Comparison of ENCODE assay signal across 14 cellular contexts in genomic region chr3:149548729-149549065, GRCh38.
A peak's percentile ranks its signal among the peaks of the same experiment; 100 is the strongest.
DNase-seq lines count a peak whose midpoint lies in the region; ATAC-seq and TF ChIP-seq lines count a peak whose summit lies in the region.
"Had no signal": no experiment of that assay in that cellular context is flagged by ENCODE, and none has a peak within 500 bp of the region (broad histone marks: within the 10 kb centered on the region; RNA-seq: fewer than 3 reads in every experiment).

No MANE protein-coding gene starts in this region.

- DNase-seq in PC-3 (no peak), coronary artery (ENCODE audit: low spot score) (no peak), mesendoderm (no peak), NCI-H446 treated with DMSO at 0.1 percent for 48 hours (lab: John Stamatoyannopoulos, UW) (no peak), NCI-H1694 (lab: John Stamatoyannopoulos, UW) (no peak), CD14-positive monocyte (ENCODE audit: low spot score) (no peak), BE2C (no peak)
- DNase-seq: activated T-cell treated with anti-CD3 and anti-CD28 coated beads, Interleukin-2, amount 50 U/mL, for 72 hours; GF-D8; H7; stimulated activated CD4-positive, alpha-beta T cell treated with anti-CD3 and anti-CD28 coated beads, Interleukin-4, amount 100 ng/mL, for 24 hours; stimulated activated naive B cell treated with anti-CD40 and anti-IgM and Interleukin-4, amounts not matched to agents 10 μg/mL and 1 μg/mL and 100 μg/mL, for 72 hours had no signal

- H3K27ac ChIP-seq in PC-3 (ENCODE audit: low read length) (peak overlapping the region; percentile 88), coronary artery (peak overlapping the region; percentile 45 to 83), mesendoderm (ENCODE audit: low read depth, low read length) (peak overlapping the region; percentile 33), stomach smooth muscle (ENCODE audit: low read length) (peak overlapping the region; percentile 92)
- H3K27ac ChIP-seq: C4-2B had no signal

- no peak overlapping the region for H2BK120ac ChIP-seq in mesendoderm (ENCODE audit: low read depth, low read length)

- H3K9me3 ChIP-seq in PC-3 (ENCODE audit: low read length): no peaks in the 10 kb centered on the region
- H3K9me3 ChIP-seq in stomach smooth muscle (ENCODE audit: control insufficient read depth in 2 of 2, low read length in 2 of 2): no peaks in the 10 kb centered on the region
- H3K9me3 ChIP-seq in BE2C: no peaks in the 10 kb centered on the region

- POLR2A ChIA-PET in PC-3 (lab: Charles Lee; ENCODE audit: unreplicated experiment): no interaction called here

- no peaks in the 10 kb centered on the region for H3K9me2 ChIP-seq in PC-3 (replicated peaks; ENCODE audit: low read length)

- H3K79me2 ChIP-seq in PC-3 (ENCODE audit: low read length) (peaks cover 58% of the 10 kb centered on the region), mesendoderm (ENCODE audit: control insufficient read depth, insufficient read depth, low read length) (no peaks in the 10 kb centered on the region)

- no peak overlapping the region for H2BK5ac ChIP-seq in mesendoderm (ENCODE audit: low read length)

- H3K4me2 ChIP-seq in PC-3 (ENCODE audit: low read length) (peak overlapping the region; percentile 36), mesendoderm (ENCODE audit: low read length) (no peak overlapping the region)

- intact Hi-C loops in PC-3 (cut with micrococcal nuclease) (no loop called here), CD14-positive monocyte (cut with micrococcal nuclease) (no loop called here)

- no peak overlapping the region for H3K27ac Mint-ChIP-seq in CD14-positive monocyte
- H3K27ac Mint-ChIP-seq: activated T-cell treated with anti-CD3 and anti-CD28 coated beads, Interleukin-2, amount 50 U/mL, for 72 hours; stimulated activated naive B cell treated with anti-CD40 and anti-IgM and Interleukin-4, amounts not matched to agents 10 μg/mL and 1 μg/mL and 100 μg/mL, for 72 hours had no signal

- H2AK5ac ChIP-seq in mesendoderm (ENCODE audit: low read length): no peak overlapping the region

- no peak overlapping the region for H4K5ac ChIP-seq in mesendoderm (ENCODE audit: low read length)

- no CpG with 5 or more reads among the region's 4 CpGs for WGBS in mesendoderm (ENCODE audit: extremely low coverage, insufficient coverage, low lambda C conversion rate)

- H3K4ac ChIP-seq in mesendoderm (ENCODE audit: low read depth, low read length): no peak overlapping the region

- H3K27me3 ChIP-seq in PC-3 (ENCODE audit: low read length) (no peaks in the 10 kb centered on the region), mesendoderm (ENCODE audit: insufficient read depth, low read length, poor library complexity) (no peaks in the 10 kb centered on the region), stomach smooth muscle (ENCODE audit: control insufficient read depth in 1 of 2, insufficient read depth in 2 of 2, low read length in 2 of 2) (no peaks in the 10 kb centered on the region), BE2C (no peaks in the 10 kb centered on the region)

- H3F3A ChIP-seq in PC-3 (ENCODE audit: low read length, unreplicated experiment): no peaks in the 10 kb centered on the region

- H3K36me3 ChIP-seq in PC-3 (ENCODE audit: low read depth, low read length): peaks cover 35% of the 10 kb centered on the region
- no peaks in the 10 kb centered on the region for H3K36me3 ChIP-seq in mesendoderm (ENCODE audit: control insufficient read depth, insufficient read depth, low read length)
- no peaks in the 10 kb centered on the region for H3K36me3 ChIP-seq in stomach smooth muscle (ENCODE audit: control insufficient read depth in 2 of 2, insufficient read depth in 2 of 2, low read length in 2 of 2)
- H3K36me3 ChIP-seq in BE2C: no peaks in the 10 kb centered on the region

- no peak overlapping the region for H2BK15ac ChIP-seq in mesendoderm (replicated peaks; ENCODE audit: low read depth)

- CTCF ChIA-PET in PC-3 (lab: Charles Lee): no interaction called here

- H4K8ac ChIP-seq in mesendoderm (ENCODE audit: low read depth, low read length): no peak overlapping the region

- H3K4me3 Mint-ChIP-seq in CD14-positive monocyte: no peak overlapping the region
- H3K4me3 Mint-ChIP-seq: activated T-cell treated with anti-CD3 and anti-CD28 coated beads, Interleukin-2, amount 50 U/mL, for 72 hours; stimulated activated naive B cell treated with anti-CD40 and anti-IgM and Interleukin-4, amounts not matched to agents 10 μg/mL and 1 μg/mL and 100 μg/mL, for 72 hours had no signal

- H3K79me1 ChIP-seq in mesendoderm (ENCODE audit: low read length): peaks cover 2% of the 10 kb centered on the region

- H3K4me1 Mint-ChIP-seq in CD14-positive monocyte: no peaks in the 10 kb centered on the region
- H3K4me1 Mint-ChIP-seq: stimulated activated naive B cell treated with anti-CD40 and anti-IgM and Interleukin-4, amounts not matched to agents 10 μg/mL and 1 μg/mL and 100 μg/mL, for 72 hours had no signal

- no peak for TF ChIP-seq CTCF in PC-3 (conservative IDR thresholded peaks at IDR 0.05; ENCODE audit: low read depth, low read length)
- no peak for TF ChIP-seq CTCF in coronary artery (IDR thresholded peaks at IDR 0.05)
- no peak for TF ChIP-seq CTCF in CD14-positive monocyte (IDR thresholded peaks at IDR 0.05)
- no peak for TF ChIP-seq CTCF in BE2C (IDR thresholded peaks at IDR 0.05; ENCODE audit: low read depth, low read length)

- H3K9me3 Mint-ChIP-seq in CD14-positive monocyte: no peaks in the 10 kb centered on the region
- H3K9me3 Mint-ChIP-seq: activated T-cell treated with anti-CD3 and anti-CD28 coated beads, Interleukin-2, amount 50 U/mL, for 72 hours; stimulated activated naive B cell treated with anti-CD40 and anti-IgM and Interleukin-4, amounts not matched to agents 10 μg/mL and 1 μg/mL and 100 μg/mL, for 72 hours had no signal

- H3K9ac ChIP-seq in PC-3 (ENCODE audit: low read length): peak overlapping the region; percentile 57
- no peak overlapping the region for H3K9ac ChIP-seq in mesendoderm (ENCODE audit: low read length)
- peak overlapping the region; percentile 55 to 59 for H3K9ac ChIP-seq in stomach smooth muscle (ENCODE audit: low read length in 2 of 2)

- H2AFZ ChIP-seq in PC-3 (ENCODE audit: low read length): no peak overlapping the region

- H3K27me3 Mint-ChIP-seq in CD14-positive monocyte (ENCODE audit: low read depth in 3 of 3): peaks cover 15 to 34% (median 22%) of the 10 kb centered on the region in 3 donors

- H3K4me3 ChIP-seq in PC-3 (ENCODE audit: low read length): no peak overlapping the region
- no peak overlapping the region for H3K4me3 ChIP-seq in coronary artery
- H3K4me3 ChIP-seq in mesendoderm (ENCODE audit: low read length): no peak overlapping the region
- H3K4me3 ChIP-seq in stomach smooth muscle (ENCODE audit: low read length in 2 of 2): peak overlapping the region in 1 of 2 donors; percentile 54
- no peak overlapping the region for H3K4me3 ChIP-seq in BE2C (ENCODE audit: low read depth, low read length)

- BruUV-seq in PC-3 (replicated peaks; lab: Mats Ljungman, UMichigan): no TSS peak

- H3K56ac ChIP-seq in mesendoderm (ENCODE audit: low read length): no peak overlapping the region

- H3K36me3 Mint-ChIP-seq in CD14-positive monocyte: no peaks in the 10 kb centered on the region
- H3K36me3 Mint-ChIP-seq: stimulated activated naive B cell treated with anti-CD40 and anti-IgM and Interleukin-4, amounts not matched to agents 10 μg/mL and 1 μg/mL and 100 μg/mL, for 72 hours had no signal

- H3K23ac ChIP-seq in mesendoderm (ENCODE audit: low read length): no peak overlapping the region

- H3K4me1 ChIP-seq in PC-3 (ENCODE audit: insufficient read depth, low read length) (peaks cover 24% of the 10 kb centered on the region), mesendoderm (ENCODE audit: control insufficient read depth, low read depth, low read length) (peaks cover 8% of the 10 kb centered on the region), stomach smooth muscle (ENCODE audit: control insufficient read depth, insufficient read depth, low read length) (peaks cover 30% of the 10 kb centered on the region), BE2C (no peaks in the 10 kb centered on the region)

- no peak for ATAC-seq in PC-3
- ATAC-seq: activated T-cell treated with anti-CD3 and anti-CD28 coated beads, Interleukin-2, amount 50 U/mL, for 72 hours; stimulated activated naive B cell treated with anti-CD40 and anti-IgM and Interleukin-4, amounts not matched to agents 10 μg/mL and 1 μg/mL and 100 μg/mL, for 72 hours had no signal

- no peaks in the 10 kb centered on the region for H4K20me1 ChIP-seq in PC-3 (ENCODE audit: low read length)

- no peak overlapping the region for H3K18ac ChIP-seq in mesendoderm (ENCODE audit: low read length)

Comparison
In these comparisons a context has a peak if more than half of its experiments do, and no peak if none do; other contexts are left out.
1. H3K27ac ChIP-seq: peak in every context shown above with its lines; median percentile 92 in stomach smooth muscle; 88 in PC-3; 64 in coronary artery; 33 in mesendoderm.